In genomic region chr11:50412832-50413231, GRCh38 we compare ENCODE assay signal across 21 cellular contexts.
DNase-seq lines count a peak whose midpoint lies in the region; ATAC-seq and TF ChIP-seq lines count a peak whose summit lies in the region.
"Had no signal": no experiment of that assay in that cellular context is flagged by ENCODE, and none has a peak within 500 bp of the region (broad histone marks: within the 10 kb centered on the region; RNA-seq: fewer than 3 reads in every experiment).

No MANE protein-coding gene starts in this region.

- no peak for ATAC-seq in Right ventricle myocardium inferior
- ATAC-seq in Right ventricle myocardium superior (ENCODE audit: poor library complexity): no peak
- ATAC-seq in lower lobe of right lung: peak in 1 of 2 donors; percentile 30
- peak; percentile 15 for ATAC-seq in aorta (ENCODE audit: low FRiP score)
- no peak for ATAC-seq in HG03139 (IDR thresholded peaks at IDR 0.05; ENCODE audit: unreplicated experiment)
- ATAC-seq: GM12878, HCT116, Panc1 had no signal

- POLR2A ChIA-PET in OCI-LY7 (lab: Charles Lee): no interaction called here

- H3K4me1 ChIP-seq in lower lobe of right lung: no peaks in the 10 kb centered on the region
- H3K4me1 ChIP-seq in aorta (ENCODE audit: control insufficient read depth in 1 of 2, insufficient read depth in 2 of 2, low read length in 2 of 2): no peaks in the 10 kb centered on the region
- H3K4me1 ChIP-seq in OCI-LY7 (ENCODE audit: insufficient read depth, low read length, poor library complexity, severe bottlenecking): no peaks in the 10 kb centered on the region
- H3K4me1 ChIP-seq: SJCRH30 had no signal

- H3K36me3 ChIP-seq in lower lobe of right lung (no peaks in the 10 kb centered on the region), aorta (ENCODE audit: control insufficient read depth in 1 of 2, insufficient read depth in 2 of 2, low read length in 1 of 2) (no peaks in the 10 kb centered on the region), OCI-LY7 (ENCODE audit: insufficient read depth, low read length) (no peaks in the 10 kb centered on the region)
- H3K36me3 ChIP-seq: SJCRH30 had no signal

- no peaks in the 10 kb centered on the region for H4K20me1 ChIP-seq in OCI-LY7 (ENCODE audit: insufficient read depth, low read length)

- intact Hi-C loops in Right ventricle myocardium inferior (cut with DNase I) (no loop called here), Right ventricle myocardium superior (cut with DNase I) (no loop called here), lower lobe of right lung (cut with DNase I) (no loop called here), aorta (cut with DNase I) (no loop called here), dorsolateral prefrontal cortex (cut with DNase I) (no loop called here), OCI-LY7 (cut with micrococcal nuclease; ENCODE audit: unreplicated experiment) (no loop called here)

- H3K79me2 ChIP-seq in OCI-LY7 (ENCODE audit: insufficient read depth, low read depth, low read length): no peaks in the 10 kb centered on the region

- H3K27ac ChIP-seq in coronary artery (no peak overlapping the region), lower lobe of right lung (no peak overlapping the region), aorta (ENCODE audit: low read depth in 1 of 2, low read length in 2 of 2) (no peak overlapping the region), dorsolateral prefrontal cortex (no peak overlapping the region), OCI-LY7 (ENCODE audit: low read depth, low read length, poor library complexity, severe bottlenecking) (no peak overlapping the region)
- H3K27ac ChIP-seq: SJCRH30 had no signal

- no peak overlapping the region for H2AFZ ChIP-seq in OCI-LY7 (ENCODE audit: low read length)

- H3K4me3 ChIP-seq in coronary artery (no peak overlapping the region), lower lobe of right lung (no peak overlapping the region), aorta (ENCODE audit: low read length in 2 of 2) (no peak overlapping the region), dorsolateral prefrontal cortex (no peak overlapping the region), OCI-LY7 (ENCODE audit: low read depth, low read length, poor library complexity, severe bottlenecking) (no peak overlapping the region)
- H3K4me3 ChIP-seq: GM12878, SJCRH30 had no signal

- H3K9me3 ChIP-seq in lower lobe of right lung (peaks cover 8% of the 10 kb centered on the region), aorta (ENCODE audit: control insufficient read depth, low read length) (no peaks in the 10 kb centered on the region), OCI-LY7 (ENCODE audit: low read length) (peaks cover 27% of the 10 kb centered on the region)
- H3K9me3 ChIP-seq: SJCRH30 had no signal

- CTCF ChIA-PET in OCI-LY7 (lab: Charles Lee; ENCODE audit: unreplicated experiment): no interaction called here

- no peaks in the 10 kb centered on the region for H3K9me2 ChIP-seq in OCI-LY7 (ENCODE audit: insufficient read depth, low read length)

- BruUV-seq in OCI-LY7 (replicated peaks; lab: Mats Ljungman, UMichigan): no TSS peak

- no peak overlapping the region for H3K4me2 ChIP-seq in OCI-LY7 (ENCODE audit: low read length)

- no peak for TF ChIP-seq CTCF in coronary artery (IDR thresholded peaks at IDR 0.05)
- TF ChIP-seq CTCF in lower lobe of right lung (IDR thresholded peaks at IDR 0.05): no peak
- TF ChIP-seq CTCF in dorsolateral prefrontal cortex (IDR thresholded peaks at IDR 0.05 in 54 of 56, conservative IDR thresholded peaks at IDR 0.05 in 2 of 56; ENCODE audit: low read depth in 1 of 56, partially characterized antibody in 56 of 56): no peak
- no peak for TF ChIP-seq CTCF in OCI-LY7 (conservative IDR thresholded peaks at IDR 0.05; ENCODE audit: low read length)

- H3K27me3 ChIP-seq in lower lobe of right lung (ENCODE audit: low read depth): no peaks in the 10 kb centered on the region
- H3K27me3 ChIP-seq in aorta (ENCODE audit: control insufficient read depth in 1 of 2, insufficient read depth in 2 of 2, low read length in 1 of 2): no peaks in the 10 kb centered on the region
- H3K27me3 ChIP-seq in dorsolateral prefrontal cortex: peaks cover 0 to 3% (median 0%) of the 10 kb centered on the region in 45 donors
- H3K27me3 ChIP-seq: SJCRH30 had no signal

- 71 to 73% methylated on average over 6 of the region's 6 CpGs for WGBS in aorta, 2 donors

- DNase-seq in Right ventricle myocardium inferior (ENCODE audit: missing footprints) (peak; percentile 33), Right ventricle myocardium superior (no peak), coronary artery (ENCODE audit: low spot score) (peak; percentile 38), lower lobe of right lung (peak; percentile 6), aorta (peak in 1 of 2 donors; percentile 42), dorsolateral prefrontal cortex (no peak), OCI-LY7 (ENCODE audit: low spot score) (no peak)
- DNase-seq: DMS79 treated with DMSO at 0.1 percent for 48 hours; GOT3; Karpas-422; NCI-H1694; NCI-H2081; NCI-H2171; NCI-H345; NCI-H774; NK-92 treated with Interleukin-12 subunit alpha and Interleukin-12 subunit beta, amount 100 ng/mL, for 24 hours; SJCRH30 had no signal

Comparison
In these comparisons a context has a peak if more than half of its experiments do, and no peak if none do; other contexts are left out.
1. DNase-seq: peak in Right ventricle myocardium inferior (single experiment), coronary artery (single experiment) and lower lobe of right lung (single experiment); none in Right ventricle myocardium superior (single experiment), dorsolateral prefrontal cortex (0 of 10) and OCI-LY7 (single experiment).